Comparison of ENCODE assay signal across 9 cellular contexts in genomic region chr3:16372362-16373269, GRCh38.
DNase-seq lines count a peak whose midpoint lies in the region; ATAC-seq, FAIRE-seq and TF ChIP-seq lines count a peak whose summit lies in the region.
"Had no signal": no experiment of that assay in that cellular context is flagged by ENCODE, and none has a peak within 500 bp of the region (broad histone marks: within the 10 kb centered on the region; RNA-seq: fewer than 3 reads in every experiment).

No MANE protein-coding gene starts in this region.

- H3K27ac Mint-ChIP-seq in GM23338 = no peak overlapping the region
- H3K27ac Mint-ChIP-seq in HFFc6 = no peak overlapping the region

- WGBS in H1 (ENCODE audit: extremely low coverage in 1 of 2, insufficient coverage in 1 of 2, insufficient read length in 1 of 2, insufficient replicate concordance in 2 of 2, low coverage in 1 of 2, low lambda C conversion rate in 2 of 2, missing lambda C conversion rate in 1 of 2), 2 experiments = 94% methylated on average over 12 of the region's 12 CpGs; no CpG with 5 or more reads in 1 of the 2 experiments

- no peaks in the 10 kb centered on the region for H4K20me1 ChIP-seq in H1 (replicated peaks in 1 of 2; ENCODE audit: control insufficient read depth in 1 of 2, insufficient read depth in 2 of 2, low read length in 2 of 2)
- H4K20me1 ChIP-seq in GM23338 (replicated peaks; ENCODE audit: insufficient read depth) = no peaks in the 10 kb centered on the region

- H2AFZ ChIP-seq in H1 (ENCODE audit: low read length) = no peak overlapping the region
- H2AFZ ChIP-seq in GM23338 = no peak overlapping the region

- no peak overlapping the region for H2BK15ac ChIP-seq in H1 (ENCODE audit: low read length)

- H3K9ac ChIP-seq in H1 (replicated peaks in 1 of 4; ENCODE audit: extremely low read depth in 1 of 4, low read depth in 3 of 4, low read length in 3 of 4) (no peak overlapping the region), skeletal muscle tissue (ENCODE audit: low read depth in 1 of 3, low read length in 3 of 3) (no peak overlapping the region)

- H3K27ac ChIP-seq in H1 (ENCODE audit: low read depth, low read length) (no peak overlapping the region), skeletal muscle tissue (ENCODE audit: low read depth, low read length) (peak overlapping the region; percentile 74), GM23338 (ENCODE audit: low read depth) (no peak overlapping the region)

- H3K79me1 ChIP-seq in H1 (ENCODE audit: low read depth, low read length) = no peaks in the 10 kb centered on the region; the same call in 1 of the 2 replicates

- H4K8ac ChIP-seq in H1 (ENCODE audit: extremely low read depth, insufficient read depth, low read length) = no peak overlapping the region

- no peak overlapping the region for H3K56ac ChIP-seq in H1 (replicated peaks; ENCODE audit: insufficient read length, low read depth, low read length)

- H3K4me1 ChIP-seq in H1 (replicated peaks in 1 of 4; ENCODE audit: control insufficient read depth in 3 of 4, insufficient read depth in 4 of 4, low read length in 3 of 4) (peaks cover 9 to 23% (median 14%) of the 10 kb centered on the region in 4 experiments), skeletal muscle tissue (ENCODE audit: control insufficient read depth in 3 of 3, insufficient read depth in 3 of 3, low read length in 3 of 3) (peaks cover 54 to 78% (median 59%) of the 10 kb centered on the region in 3 donors), GM23338 (ENCODE audit: insufficient read depth) (peaks cover 26% of the 10 kb centered on the region)

- no peak overlapping the region for H3K18ac ChIP-seq in H1 (ENCODE audit: extremely low read depth, low read length)

- H3K9me2 ChIP-seq in GM23338 (ENCODE audit: insufficient read depth) = peaks cover 3% of the 10 kb centered on the region; the same call in 1 of the 2 replicates

- no peak for TF ChIP-seq POLR2A in H1 (IDR thresholded peaks at IDR 0.05; ENCODE audit: control extremely low read depth in 1 of 2, low read depth in 2 of 2, low read length in 2 of 2)

- H3F3A ChIP-seq in GM23338 (replicated peaks; ENCODE audit: low read depth) = no peaks in the 10 kb centered on the region

- H2BK120ac ChIP-seq in H1 (replicated peaks; ENCODE audit: low read depth, low read length) = no peak overlapping the region

- no peaks in the 10 kb centered on the region; the same call in 2 of the 3 replicates for H3K36me3 Mint-ChIP-seq in GM23338 (ENCODE audit: low read depth)
- peaks cover 43% of the 10 kb centered on the region for H3K36me3 Mint-ChIP-seq in HFFc6 (ENCODE audit: low read depth)

- H3K4me3 Mint-ChIP-seq in GM23338 (no peak overlapping the region), HFFc6 (no peak overlapping the region)

- H3K9me3 Mint-ChIP-seq in GM23338 (no peaks in the 10 kb centered on the region; the same call in 2 of the 3 replicates), HFFc6 (peaks cover under 1% of the 10 kb centered on the region; the same call in 1 of the 2 replicates)

- POLR2A ChIA-PET in H1 (lab: Charles Lee; ENCODE audit: partially characterized antibody) = no interaction called here

- TF ChIP-seq CTCF in H1 (IDR thresholded peaks at IDR 0.05; ENCODE audit: control extremely low read depth in 1 of 3, insufficient read depth in 1 of 3, low read depth in 1 of 3, low read length in 3 of 3) = no peak
- no peak for TF ChIP-seq CTCF in GM23338 (conservative IDR thresholded peaks at IDR 0.05; ENCODE audit: low read depth in 2 of 2)
- TF ChIP-seq CTCF in HFFc6 (IDR thresholded peaks at IDR 0.05) = no peak

- DNase-seq in H1 (ENCODE audit: low read depth in 1 of 2, low spot score in 2 of 2) (no peak), GM23338 (ENCODE audit: low spot score) (no peak), D341Med (ENCODE audit: low spot score) (no peak), HFFc6 (no peak)
- DNase-seq: NCI-H1436 had no signal

- no peak overlapping the region for H2BK20ac ChIP-seq in H1 (ENCODE audit: low read length)

- H4K91ac ChIP-seq in H1 (replicated peaks; ENCODE audit: insufficient read length, low read length) = no peak overlapping the region

- H3K4me1 Mint-ChIP-seq in GM23338 (peaks cover 38% of the 10 kb centered on the region), HFFc6 (ENCODE audit: low read depth) (peaks cover 21% of the 10 kb centered on the region)

- ATAC-seq in GM18517 (IDR thresholded peaks at IDR 0.05; ENCODE audit: unreplicated experiment) (peak; percentile 27), HG03378 (IDR thresholded peaks at IDR 0.05; ENCODE audit: unreplicated experiment) (peak; percentile 34), GM23338 (no peak), GM19351 (IDR thresholded peaks at IDR 0.05; ENCODE audit: unreplicated experiment) (no peak)

- no peaks in the 10 kb centered on the region for H3K36me3 ChIP-seq in H1 (ENCODE audit: control insufficient read depth in 2 of 4, insufficient read depth in 4 of 4, low read length in 3 of 4)
- H3K36me3 ChIP-seq in skeletal muscle tissue (ENCODE audit: control insufficient read depth in 3 of 3, insufficient read depth in 3 of 3, low read length in 3 of 3) = peaks cover 0 to 10% (median 8%) of the 10 kb centered on the region in 3 donors
- H3K36me3 ChIP-seq in GM23338 (ENCODE audit: insufficient read depth) = no peaks in the 10 kb centered on the region

- H3K27me3 ChIP-seq in H1 (replicated peaks in 1 of 4; ENCODE audit: control insufficient read depth in 3 of 4, extremely low read depth in 1 of 4, insufficient read depth in 3 of 4, low read length in 3 of 4) = no peaks in the 10 kb centered on the region
- no peaks in the 10 kb centered on the region for H3K27me3 ChIP-seq in skeletal muscle tissue (ENCODE audit: control insufficient read depth in 3 of 3, insufficient read depth in 3 of 3, low read length in 3 of 3)
- no peaks in the 10 kb centered on the region for H3K27me3 ChIP-seq in GM23338 (ENCODE audit: insufficient read depth)

- no peak overlapping the region for H3K4ac ChIP-seq in H1 (replicated peaks; ENCODE audit: insufficient read length, low read depth, low read length)

- H4K5ac ChIP-seq in H1 (ENCODE audit: insufficient read length, low read depth, low read length) = no peak overlapping the region

- TF ChIP-seq EP300 in H1 (IDR thresholded peaks at IDR 0.05; ENCODE audit: borderline replicate concordance in 1 of 2, low read depth in 2 of 2, low read length in 2 of 2) = no peak

- no peaks in the 10 kb centered on the region for H3K79me2 ChIP-seq in H1 (ENCODE audit: control insufficient read depth in 1 of 2, insufficient read depth in 2 of 2, low read length in 2 of 2)
- no peaks in the 10 kb centered on the region for H3K79me2 ChIP-seq in GM23338 (replicated peaks; ENCODE audit: insufficient read depth)

- H3K4me2 ChIP-seq in H1 (ENCODE audit: insufficient read depth in 1 of 2, low read depth in 2 of 2, low read length in 2 of 2) (no peak overlapping the region), GM23338 (no peak overlapping the region)

- no peak overlapping the region for H2AK5ac ChIP-seq in H1 (ENCODE audit: low read depth, low read length)

- no peaks in the 10 kb centered on the region for H3K23me2 ChIP-seq in H1 (ENCODE audit: low read depth, low read length)

- no peak overlapping the region for H2BK5ac ChIP-seq in H1 (ENCODE audit: low read depth, low read length)

- H3K9me3 ChIP-seq in H1 (ENCODE audit: insufficient read depth in 2 of 2, low read depth in 1 of 2, low read length in 1 of 2) (no peaks in the 10 kb centered on the region; a peak in 1 of 4 replicates), skeletal muscle tissue (ENCODE audit: control insufficient read depth in 3 of 3, low read length in 3 of 3) (no peaks in the 10 kb centered on the region)

- peaks cover 2% of the 10 kb centered on the region for H3K27me3 Mint-ChIP-seq in GM23338 (ENCODE audit: insufficient read depth, low read depth, poor library complexity)
- H3K27me3 Mint-ChIP-seq in HFFc6 (ENCODE audit: insufficient read depth) = no peaks in the 10 kb centered on the region

- 0 out of 2 replicates have a peak overlapping the region, but pooled peaks have one; percentile 72 for H2BK12ac ChIP-seq in H1 (ENCODE audit: low read depth, low read length)

- FAIRE-seq in H1 (lab: Jason Lieb, UNC) = no peak

- no peak for TF ChIP-seq RAD21 in H1 (IDR thresholded peaks at IDR 0.05 in 1 of 2, conservative IDR thresholded peaks at IDR 0.05 in 1 of 2; ENCODE audit: low read depth in 2 of 2, low read length in 2 of 2)

- H3K23ac ChIP-seq in H1 (ENCODE audit: insufficient read length) = no peak overlapping the region

- no peak overlapping the region for H3K4me3 ChIP-seq in H1 (ENCODE audit: extremely low read depth in 1 of 4, insufficient read depth in 2 of 4, low read depth in 3 of 4, low read length in 4 of 4)
- no peak overlapping the region for H3K4me3 ChIP-seq in skeletal muscle tissue (ENCODE audit: low read length in 3 of 3)
- no peak overlapping the region for H3K4me3 ChIP-seq in GM23338

- CTCF ChIA-PET in H1 (lab: Charles Lee; ENCODE audit: partially characterized antibody) = interaction anchor here (1.0 kb wide), 1 partner anchor 144 kb away, joined by 3 read pairs; no protein-coding TSS in a partner anchor

- H3K14ac ChIP-seq in H1 (ENCODE audit: insufficient read length) = no peak overlapping the region

TF ChIP-seq in H1, 55 proteins besides CTCF, POLR2A, EP300 and RAD21 (continues in another document):
- TF ChIP-seq TEAD4 (IDR thresholded peaks at IDR 0.05; ENCODE audit: low read depth, low read length) (no peak), CHD2 (IDR thresholded peaks at IDR 0.05; ENCODE audit: low read length) (no peak), SAP30 (IDR thresholded peaks at IDR 0.05; ENCODE audit: insufficient read depth, insufficient replicate concordance, low read length) (no peak), RBBP5 (IDR thresholded peaks at IDR 0.05; ENCODE audit: borderline replicate concordance, low read depth, low read length) (no peak), SIRT6 (IDR thresholded peaks at IDR 0.05; ENCODE audit: low read length) (no peak), SUZ12 (IDR thresholded peaks at IDR 0.05; ENCODE audit: low read length) (no peak)

TF ChIP-seq in GM23338, 12 proteins besides CTCF, POLR2A, EP300 and RAD21 (continues in another document):
- no peak for TF ChIP-seq CREB1 (CRISPR knock-in tag; IDR thresholded peaks at IDR 0.05; ENCODE audit: low read depth)
- no peak for TF ChIP-seq EZH2phosphoT487 (IDR thresholded peaks at IDR 0.05; ENCODE audit: unreplicated experiment)
- TF ChIP-seq POLR2AphosphoS5 (IDR thresholded peaks at IDR 0.05; ENCODE audit: low read depth) = no peak
- no peak for TF ChIP-seq EZH2 (IDR thresholded peaks at IDR 0.05; ENCODE audit: low read depth, unreplicated experiment)
- TF ChIP-seq JUNB (IDR thresholded peaks at IDR 0.05; ENCODE audit: unreplicated experiment) = no peak
- no peak for TF ChIP-seq STAT1 (IDR thresholded peaks at IDR 0.05; ENCODE audit: unreplicated experiment)

Comparison
In these comparisons a context has a peak if more than half of its experiments do, and no peak if none do; other contexts are left out.
1. ATAC-seq: peak in GM18517 (single experiment) and HG03378 (single experiment); none in GM23338 (single experiment) and GM19351 (single experiment).